Comparison of ENCODE assay signal across 13 cellular contexts in genomic region chr21:29697555-29698193, GRCh38.
DNase-seq lines count a peak whose midpoint lies in the region; ATAC-seq and TF ChIP-seq lines count a peak whose summit lies in the region.
"Had no signal": no experiment of that assay in that cellular context is flagged by ENCODE, and none has a peak within 500 bp of the region (broad histone marks: within the 10 kb centered on the region; RNA-seq: fewer than 3 reads in every experiment).

No MANE protein-coding gene starts in this region.

- H3K4me3 ChIP-seq in DOHH2 (ENCODE audit: low read length) = peak overlapping the region; percentile 25

- peak overlapping the region; percentile 44 for H3K4me2 ChIP-seq in DOHH2 (ENCODE audit: low read length)

- peak; percentile 86 for ATAC-seq in GM21367 (IDR thresholded peaks at IDR 0.05; ENCODE audit: unreplicated experiment)
- ATAC-seq in HG03565 (IDR thresholded peaks at IDR 0.05; ENCODE audit: unreplicated experiment) = peak; percentile 77
- no peak for ATAC-seq in WTC11
- ATAC-seq in activated naive CD4-positive, alpha-beta T cell treated with anti-CD3 and anti-CD28 coated beads, Interleukin-2, amount 50 U/mL, for 72 hours = no peak
- ATAC-seq in sciatic nerve = no peak

- H3K9me3 Mint-ChIP-seq in WTC11 = peaks cover 21% of the 10 kb centered on the region
- peaks cover 0 to 10% of the 10 kb centered on the region in 2 donors for H3K9me3 Mint-ChIP-seq in activated naive CD4-positive, alpha-beta T cell treated with anti-CD3 and anti-CD28 coated beads, Interleukin-2, amount 50 U/mL, for 72 hours
- H3K9me3 Mint-ChIP-seq: nephron had no signal

- H3K4me1 Mint-ChIP-seq in WTC11 = no peaks in the 10 kb centered on the region
- H3K4me1 Mint-ChIP-seq: nephron had no signal

- H3K27me3 ChIP-seq in DOHH2 (ENCODE audit: control insufficient read depth, low read length) = no peaks in the 10 kb centered on the region

- H3K36me3 ChIP-seq in DOHH2 (ENCODE audit: control insufficient read depth, low read length) = peaks cover 3% of the 10 kb centered on the region; the same call in 1 of the 2 replicates

- no peak overlapping the region for H3K4me3 Mint-ChIP-seq in WTC11
- H3K4me3 Mint-ChIP-seq: nephron had no signal

- peak overlapping the region; percentile 69 for H3K27ac ChIP-seq in DOHH2 (ENCODE audit: low read depth, low read length)

- no peak for DNase-seq in WTC11 (ENCODE audit: low spot score)
- DNase-seq in NK-92 treated with Interleukin-12 subunit alpha and Interleukin-12 subunit beta, amount 100 ng/mL, for 24 hours (lab: John Stamatoyannopoulos, UW) = no peak
- DNase-seq in COR-L47 (lab: John Stamatoyannopoulos, UW) = no peak
- no peak for DNase-seq in activated naive CD4-positive, alpha-beta T cell treated with anti-CD3 and anti-CD28 coated beads, Interleukin-2, amount 50 U/mL, for 72 hours (ENCODE audit: low spot score in 2 of 2)
- DNase-seq in sciatic nerve (ENCODE audit: low spot score) = no peak
- DNase-seq: activated CD8-positive, alpha-beta memory T cell treated with anti-CD3 and anti-CD28 coated beads, Interleukin-2, amount 50 U/mL, for 4 hours; NCI-H1436; stimulated activated naive CD4-positive, alpha-beta T cell; T1000 had no signal

- H3F3A ChIP-seq in DOHH2 (ENCODE audit: control insufficient read depth, insufficient read depth) = 0 out of 2 replicates have a peak, but pooled peaks cover 3% of the 10 kb centered on the region

- no peak for TF ChIP-seq CTCF in DOHH2 (IDR thresholded peaks at IDR 0.05; ENCODE audit: low read depth, low read length, poor library complexity, severe bottlenecking)
- TF ChIP-seq CTCF in WTC11 (IDR thresholded peaks at IDR 0.05) = no peak

- H3K9me3 ChIP-seq in DOHH2 (ENCODE audit: control insufficient read depth, insufficient read depth, low read length) = peaks cover 5% of the 10 kb centered on the region; the same call in 1 of the 2 replicates

- H3K79me2 ChIP-seq in DOHH2 (ENCODE audit: control insufficient read depth, low read length) = no peaks in the 10 kb centered on the region

- peaks cover 6% of the 10 kb centered on the region; the same call in 1 of the 2 replicates for H3K36me3 Mint-ChIP-seq in WTC11
- no peaks in the 10 kb centered on the region for H3K36me3 Mint-ChIP-seq in activated naive CD4-positive, alpha-beta T cell treated with anti-CD3 and anti-CD28 coated beads, Interleukin-2, amount 50 U/mL, for 72 hours

- intact Hi-C loops in sciatic nerve (cut with DNase I) = no loop called here

- CTCF ChIA-PET in WTC11 (lab: Charles Lee) = no interaction called here

- no peaks in the 10 kb centered on the region for H3K9me2 ChIP-seq in DOHH2 (replicated peaks; ENCODE audit: control insufficient read depth, low read length)

- no peaks in the 10 kb centered on the region for H3K27me3 Mint-ChIP-seq in WTC11 (ENCODE audit: low read depth)

- POLR2A ChIA-PET in WTC11 (lab: Charles Lee) = no interaction called here

- H4K20me1 ChIP-seq in DOHH2 (ENCODE audit: control insufficient read depth, insufficient read depth, low read depth, low read length) = no peaks in the 10 kb centered on the region

- no peak overlapping the region for H3K27ac Mint-ChIP-seq in WTC11
- no peak overlapping the region for H3K27ac Mint-ChIP-seq in activated naive CD4-positive, alpha-beta T cell treated with anti-CD3 and anti-CD28 coated beads, Interleukin-2, amount 50 U/mL, for 72 hours
- H3K27ac Mint-ChIP-seq: nephron had no signal

- H3K4me1 ChIP-seq in DOHH2 (ENCODE audit: control insufficient read depth, low read length) = peaks cover 42% of the 10 kb centered on the region

TF ChIP-seq in WTC11, 78 proteins besides CTCF, POLR2A, EP300 and RAD21:
- TF ChIP-seq CREM (CRISPR knock-in tag; IDR thresholded peaks at IDR 0.05) (no peak), ZNF512 (CRISPR knock-in tag; IDR thresholded peaks at IDR 0.05; ENCODE audit: borderline replicate concordance) (0 out of 2 replicates have a peak, but pooled peaks have one; percentile 12), NFE2L1 (CRISPR knock-in tag; IDR thresholded peaks at IDR 0.05) (no peak)

Comparison
In these comparisons a context has a peak if more than half of its experiments do, and no peak if none do; other contexts are left out.
1. ATAC-seq: peak in GM21367 (single experiment) and HG03565 (single experiment); none in WTC11 (single experiment), activated naive CD4-positive, alpha-beta T cell treated with anti-CD3 and anti-CD28 coated beads, Interleukin-2, amount 50 U/mL, for 72 hours (0 of 2) and sciatic nerve (single experiment).